ENCODE assay signal across 8 cellular contexts in genomic region chr13:73722120-73722519, GRCh38.
DNase-seq lines count a peak whose midpoint lies in the region; ATAC-seq and TF ChIP-seq lines count a peak whose summit lies in the region.

No MANE protein-coding gene starts in this region.

- H3K9me3 Mint-ChIP-seq in chondrocyte (ENCODE audit: low read depth) = no peaks in the 10 kb centered on the region
- H3K9me3 Mint-ChIP-seq in progenitor cell of endocrine pancreas (ENCODE audit: low read depth) = peaks cover 3% of the 10 kb centered on the region

- H3K27me3 Mint-ChIP-seq in chondrocyte (ENCODE audit: low read depth) (no peaks in the 10 kb centered on the region), progenitor cell of endocrine pancreas (no peaks in the 10 kb centered on the region)

- H3K4me1 ChIP-seq in HUES6 (ENCODE audit: control insufficient read depth, insufficient read depth, low read length) = peaks cover 30% of the 10 kb centered on the region

- H3K36me3 Mint-ChIP-seq in chondrocyte (ENCODE audit: low read depth) (peaks cover 1% of the 10 kb centered on the region), progenitor cell of endocrine pancreas (ENCODE audit: insufficient read depth) (peaks cover 2% of the 10 kb centered on the region)

- H3K27ac Mint-ChIP-seq in chondrocyte (ENCODE audit: unreplicated experiment) = no peak overlapping the region
- no peak overlapping the region for H3K27ac Mint-ChIP-seq in progenitor cell of endocrine pancreas

- H3K36me3 ChIP-seq in HUES6 (ENCODE audit: control insufficient read depth, insufficient read depth, low read length) = no peaks in the 10 kb centered on the region

- peak; percentile 76 for TF ChIP-seq CTCF in chondrocyte (IDR thresholded peaks at IDR 0.05)
- TF ChIP-seq CTCF in omental fat pad (IDR thresholded peaks at IDR 0.05) = no peak
- TF ChIP-seq CTCF in progenitor cell of endocrine pancreas (IDR thresholded peaks at IDR 0.05; ENCODE audit: unreplicated experiment) = no peak

- H3K27me3 ChIP-seq in HUES6 (ENCODE audit: control insufficient read depth, insufficient read depth, low read length) = no peaks in the 10 kb centered on the region

- DNase-seq in NCI-H524 (lab: John Stamatoyannopoulos, UW) (peak; percentile 7 to 56), NCI-H524 treated with DMSO at 0.1 percent for 48 hours (lab: John Stamatoyannopoulos, UW) (no peak), chondrocyte (ENCODE audit: low spot score) (no peak), skeletal muscle cell (ENCODE audit: low read depth) (peak; percentile 19), omental fat pad (ENCODE audit: low spot score) (no peak), progenitor cell of endocrine pancreas (ENCODE audit: low spot score, unreplicated experiment) (no peak)

- ATAC-seq in GM21576 (IDR thresholded peaks at IDR 0.05; ENCODE audit: unreplicated experiment) = peak; percentile 87
- no peak for ATAC-seq in omental fat pad (ENCODE audit: low FRiP score)

- no peaks in the 10 kb centered on the region for H3K9me3 ChIP-seq in HUES6 (ENCODE audit: control insufficient read depth, insufficient read depth, low read depth, low read length)

- H3K4me3 ChIP-seq in HUES6 (ENCODE audit: low read depth, low read length) (no peak overlapping the region), skeletal muscle cell (ENCODE audit: low read depth, low read length) (no peak overlapping the region)

- H3K4me1 Mint-ChIP-seq in chondrocyte (ENCODE audit: low read depth) (peaks cover 29% of the 10 kb centered on the region), progenitor cell of endocrine pancreas (ENCODE audit: low read depth) (peaks cover 10% of the 10 kb centered on the region)

- no peak overlapping the region for H3K4me3 Mint-ChIP-seq in chondrocyte (ENCODE audit: unreplicated experiment)
- no peak overlapping the region for H3K4me3 Mint-ChIP-seq in progenitor cell of endocrine pancreas (ENCODE audit: low read depth)

- H3K9ac ChIP-seq in HUES6 (ENCODE audit: low read length) = no peak overlapping the region

- H3K27ac ChIP-seq in HUES6 (ENCODE audit: low read depth, low read length) = peak overlapping the region; percentile 76; the same call in 1 of the 2 replicates

Comparison
In these comparisons a context has a peak if more than half of its experiments do, and no peak if none do; other contexts are left out.
1. DNase-seq: peak in NCI-H524 (2 of 2) and skeletal muscle cell (single experiment); none in NCI-H524 treated with DMSO at 0.1 percent for 48 hours (single experiment), chondrocyte (single experiment), omental fat pad (single experiment) and progenitor cell of endocrine pancreas (single experiment).